Comparison of ENCODE assay signal across 1 cellular context in the genomic region with DNA sequence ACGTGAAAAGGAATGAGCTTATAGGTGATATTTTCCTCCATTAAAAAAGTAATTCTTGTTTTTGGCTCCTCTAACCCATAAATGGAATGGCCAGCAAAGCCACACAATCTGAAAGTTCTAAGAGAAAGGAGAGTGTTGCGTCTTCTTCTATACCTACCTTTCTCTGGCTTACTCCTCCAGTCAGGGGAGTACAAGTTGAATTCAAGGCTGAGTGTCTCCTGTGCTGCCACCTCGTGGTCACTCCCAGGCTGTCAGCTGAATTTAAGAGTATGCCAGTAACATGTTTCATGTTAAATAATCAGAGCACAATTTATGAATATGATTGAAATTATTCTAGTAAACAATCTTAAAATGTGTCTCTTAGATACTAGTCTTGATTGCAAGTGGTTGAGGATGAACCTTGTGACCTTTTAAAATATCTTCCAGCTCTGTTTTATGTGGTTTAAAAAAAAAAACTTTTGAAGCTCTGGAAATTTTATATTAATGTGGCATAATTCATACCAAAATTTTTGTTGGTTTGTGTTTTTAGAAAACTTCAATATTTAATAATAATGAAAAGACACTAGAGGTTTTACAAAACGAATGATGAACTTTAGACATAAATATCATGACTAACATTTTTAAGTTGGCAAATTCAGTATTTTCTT.
TF ChIP-seq lines count a peak whose summit lies in the region.

No MANE protein-coding gene starts in this region.

TF ChIP-seq in GM23338, 12 proteins besides CTCF, POLR2A, EP300 and RAD21 (continued from another document):
- TF ChIP-seq, protein P1, sequence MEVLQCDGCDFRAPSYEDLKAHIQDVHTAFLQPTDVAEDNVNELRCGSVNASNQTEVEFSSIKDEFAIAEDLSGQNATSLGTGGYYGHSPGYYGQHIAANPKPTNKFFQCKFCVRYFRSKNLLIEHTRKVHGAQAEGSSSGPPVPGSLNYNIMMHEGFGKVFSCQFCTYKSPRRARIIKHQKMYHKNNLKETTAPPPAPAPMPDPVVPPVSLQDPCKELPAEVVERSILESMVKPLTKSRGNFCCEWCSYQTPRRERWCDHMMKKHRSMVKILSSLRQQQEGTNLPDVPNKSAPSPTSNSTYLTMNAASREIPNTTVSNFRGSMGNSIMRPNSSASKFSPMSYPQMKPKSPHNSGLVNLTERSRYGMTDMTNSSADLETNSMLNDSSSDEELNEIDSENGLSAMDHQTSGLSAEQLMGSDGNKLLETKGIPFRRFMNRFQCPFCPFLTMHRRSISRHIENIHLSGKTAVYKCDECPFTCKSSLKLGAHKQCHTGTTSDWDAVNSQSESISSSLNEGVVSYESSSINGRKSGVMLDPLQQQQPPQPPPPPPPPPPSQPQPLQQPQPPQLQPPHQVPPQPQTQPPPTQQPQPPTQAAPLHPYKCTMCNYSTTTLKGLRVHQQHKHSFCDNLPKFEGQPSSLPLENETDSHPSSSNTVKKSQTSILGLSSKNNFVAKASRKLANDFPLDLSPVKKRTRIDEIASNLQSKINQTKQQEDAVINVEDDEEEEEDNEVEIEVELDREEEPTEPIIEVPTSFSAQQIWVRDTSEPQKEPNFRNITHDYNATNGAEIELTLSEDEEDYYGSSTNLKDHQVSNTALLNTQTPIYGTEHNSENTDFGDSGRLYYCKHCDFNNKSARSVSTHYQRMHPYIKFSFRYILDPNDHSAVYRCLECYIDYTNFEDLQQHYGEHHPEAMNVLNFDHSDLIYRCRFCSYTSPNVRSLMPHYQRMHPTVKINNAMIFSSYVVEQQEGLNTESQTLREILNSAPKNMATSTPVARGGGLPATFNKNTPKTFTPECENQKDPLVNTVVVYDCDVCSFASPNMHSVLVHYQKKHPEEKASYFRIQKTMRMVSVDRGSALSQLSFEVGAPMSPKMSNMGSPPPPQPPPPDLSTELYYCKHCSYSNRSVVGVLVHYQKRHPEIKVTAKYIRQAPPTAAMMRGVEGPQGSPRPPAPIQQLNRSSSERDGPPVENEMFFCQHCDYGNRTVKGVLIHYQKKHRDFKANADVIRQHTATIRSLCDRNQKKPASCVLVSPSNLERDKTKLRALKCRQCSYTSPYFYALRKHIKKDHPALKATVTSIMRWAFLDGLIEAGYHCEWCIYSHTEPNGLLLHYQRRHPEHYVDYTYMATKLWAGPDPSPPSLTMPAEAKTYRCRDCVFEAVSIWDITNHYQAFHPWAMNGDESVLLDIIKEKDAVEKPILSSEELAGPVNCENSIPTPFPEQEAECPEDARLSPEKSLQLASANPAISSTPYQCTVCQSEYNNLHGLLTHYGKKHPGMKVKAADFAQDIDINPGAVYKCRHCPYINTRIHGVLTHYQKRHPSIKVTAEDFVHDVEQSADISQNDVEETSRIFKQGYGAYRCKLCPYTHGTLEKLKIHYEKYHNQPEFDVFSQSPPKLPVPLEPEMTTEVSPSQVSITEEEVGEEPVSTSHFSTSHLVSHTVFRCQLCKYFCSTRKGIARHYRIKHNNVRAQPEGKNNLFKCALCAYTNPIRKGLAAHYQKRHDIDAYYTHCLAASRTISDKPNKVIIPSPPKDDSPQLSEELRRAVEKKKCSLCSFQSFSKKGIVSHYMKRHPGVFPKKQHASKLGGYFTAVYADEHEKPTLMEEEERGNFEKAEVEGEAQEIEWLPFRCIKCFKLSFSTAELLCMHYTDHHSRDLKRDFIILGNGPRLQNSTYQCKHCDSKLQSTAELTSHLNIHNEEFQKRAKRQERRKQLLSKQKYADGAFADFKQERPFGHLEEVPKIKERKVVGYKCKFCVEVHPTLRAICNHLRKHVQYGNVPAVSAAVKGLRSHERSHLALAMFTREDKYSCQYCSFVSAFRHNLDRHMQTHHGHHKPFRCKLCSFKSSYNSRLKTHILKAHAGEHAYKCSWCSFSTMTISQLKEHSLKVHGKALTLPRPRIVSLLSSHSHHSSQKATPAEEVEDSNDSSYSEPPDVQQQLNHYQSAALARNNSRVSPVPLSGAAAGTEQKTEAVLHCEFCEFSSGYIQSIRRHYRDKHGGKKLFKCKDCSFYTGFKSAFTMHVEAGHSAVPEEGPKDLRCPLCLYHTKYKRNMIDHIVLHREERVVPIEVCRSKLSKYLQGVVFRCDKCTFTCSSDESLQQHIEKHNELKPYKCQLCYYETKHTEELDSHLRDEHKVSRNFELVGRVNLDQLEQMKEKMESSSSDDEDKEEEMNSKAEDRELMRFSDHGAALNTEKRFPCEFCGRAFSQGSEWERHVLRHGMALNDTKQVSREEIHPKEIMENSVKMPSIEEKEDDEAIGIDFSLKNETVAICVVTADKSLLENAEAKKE (CRISPR knock-in tag; IDR thresholded peaks at IDR 0.05) = no peak
- TF ChIP-seq POLR2AphosphoS5 (IDR thresholded peaks at IDR 0.05; ENCODE audit: low read depth) = no peak
